ENCODE assay signal across 17 cellular contexts in the genomic region with DNA sequence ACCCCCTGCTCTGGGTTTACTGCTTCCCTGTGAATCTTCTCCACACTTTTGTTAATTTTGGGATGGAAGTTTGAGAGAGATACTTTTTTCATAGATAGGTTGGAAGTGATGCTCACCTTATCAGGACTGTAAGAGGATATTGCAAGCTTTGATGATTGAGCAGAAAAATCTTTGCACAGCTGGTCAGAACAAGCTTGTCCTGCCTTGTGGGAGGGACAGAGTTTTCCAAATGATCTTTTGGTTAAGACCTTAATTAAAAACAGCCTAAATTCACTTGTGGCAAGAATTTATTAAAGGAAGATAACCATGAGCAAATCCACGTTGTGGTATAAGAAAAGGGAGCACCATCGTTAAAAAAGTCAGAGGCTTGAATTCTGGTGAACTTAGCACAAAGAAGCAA. TPM values are rescaled to one million over a fixed set of nuclear protein-coding genes. Genes with fewer than 3 reads are reported as not detected.
DNase-seq lines count a peak whose midpoint lies in the region; ATAC-seq and TF ChIP-seq lines count a peak whose summit lies in the region.
"Had no signal": no experiment of that assay in that cellular context is flagged by ENCODE, and none has a peak within 500 bp of the region (broad histone marks: within the 10 kb centered on the region; RNA-seq: fewer than 3 reads in every experiment).

No MANE protein-coding gene starts in this region.

- intact Hi-C loops in HCT116 (cut with micrococcal nuclease) (no loop called here), thyroid gland (cut with DNase I) (no loop called here)

- H3K27me3 ChIP-seq in HCT116 (ENCODE audit: insufficient read depth, low read length) (no peaks in the 10 kb centered on the region), thyroid gland (no peaks in the 10 kb centered on the region)

- RAD21 ChIA-PET in HCT116 (lab: Charles Lee; ENCODE audit: low non-redundant PET in 1 of 2, low total read pairs in 2 of 2, uncharacterized antibody in 2 of 2, unreplicated experiment in 2 of 2), result no interaction called here

- H3K9me3 ChIP-seq in HCT116 (ENCODE audit: control insufficient read depth in 1 of 2, insufficient read depth in 1 of 2, low read depth in 1 of 2, low read length in 2 of 2) (no peaks in the 10 kb centered on the region), thyroid gland (no peaks in the 10 kb centered on the region)

- TF ChIP-seq CTCF in AG10803 (conservative IDR thresholded peaks at IDR 0.05; ENCODE audit: low read length), result no peak
- no peak for TF ChIP-seq CTCF in HCT116 (IDR thresholded peaks at IDR 0.05 in 2 of 3, conservative IDR thresholded peaks at IDR 0.05 in 1 of 3; ENCODE audit: borderline replicate concordance in 1 of 3, insufficient read depth in 1 of 3, low read depth in 2 of 3, low read length in 2 of 3)
- no peak for TF ChIP-seq CTCF in WTC11 (IDR thresholded peaks at IDR 0.05)
- no peak for TF ChIP-seq CTCF in mesothelial cell of epicardium (IDR thresholded peaks at IDR 0.05; ENCODE audit: unreplicated experiment)
- no peak for TF ChIP-seq CTCF in thyroid gland (IDR thresholded peaks at IDR 0.05)

- H3K27me3 Mint-ChIP-seq in WTC11 (ENCODE audit: low read depth) (no peaks in the 10 kb centered on the region), mesothelial cell of epicardium (ENCODE audit: low read depth) (no peaks in the 10 kb centered on the region)
- H3K27me3 Mint-ChIP-seq in stimulated activated naive CD8-positive, alpha-beta T cell treated with anti-CD3 and anti-CD28 coated beads, Interleukin-15, amount 100 ng/mL, for 72 hours, result no peaks in the 10 kb centered on the region
- H3K27me3 Mint-ChIP-seq: B cell had no signal

- no peak for TF ChIP-seq RAD21 in HCT116 (IDR thresholded peaks at IDR 0.05; ENCODE audit: low read depth)

- peaks cover 44% of the 10 kb centered on the region for H3K36me3 Mint-ChIP-seq in WTC11
- peaks cover 23% of the 10 kb centered on the region for H3K36me3 Mint-ChIP-seq in mesothelial cell of epicardium

- DNase-seq in AG10803 (ENCODE audit: low read depth) (peak; percentile 53), HCT116 (ENCODE audit: low read depth, low spot score) (no peak), WTC11 (ENCODE audit: low spot score) (no peak), mesothelial cell of epicardium (ENCODE audit: low spot score in 2 of 2, unreplicated experiment in 2 of 2) (no peak), thyroid gland (no peak), OCI-M2 (lab: John Stamatoyannopoulos, UW; ENCODE audit: unreplicated experiment) (no peak)
- DNase-seq in stimulated activated naive CD8-positive, alpha-beta T cell treated with anti-CD3 and anti-CD28 coated beads, Interleukin-15, amount 100 ng/mL, for 72 hours, result no peak
- DNase-seq: ACHN, HCEC 1CT, KBM-7, NCI-H187 treated with DMSO at 0.1 percent for 48 hours, NCI-H345, NCI-H524 treated with DMSO at 0.1 percent for 48 hours, Right ventricle myocardium superior had no signal

- peaks cover 2 to 10% of the 10 kb centered on the region in 2 experiments; a peak in 1 of 4 replicates for H3K36me3 ChIP-seq in HCT116 (ENCODE audit: control insufficient read depth in 1 of 2, insufficient read depth in 2 of 2, low read length in 2 of 2)
- H3K36me3 ChIP-seq in thyroid gland, result no peaks in the 10 kb centered on the region

- POLR2A ChIA-PET in HCT116 (lab: Charles Lee), result no interaction called here
- POLR2A ChIA-PET in WTC11 (lab: Charles Lee), result no interaction called here

- H2AFZ ChIP-seq in HCT116 (ENCODE audit: low read depth, low read length, poor library complexity, severe bottlenecking), result no peak overlapping the region

- H3K4me1 Mint-ChIP-seq in WTC11 (peaks cover 23% of the 10 kb centered on the region), mesothelial cell of epicardium (peaks cover 17% of the 10 kb centered on the region)
- H3K4me1 Mint-ChIP-seq in stimulated activated naive CD8-positive, alpha-beta T cell treated with anti-CD3 and anti-CD28 coated beads, Interleukin-15, amount 100 ng/mL, for 72 hours, result no peaks in the 10 kb centered on the region

- H3K27ac Mint-ChIP-seq in WTC11 (peak overlapping the region; percentile 84), mesothelial cell of epicardium (peak overlapping the region; percentile 3)
- H3K27ac Mint-ChIP-seq in stimulated activated naive CD8-positive, alpha-beta T cell treated with anti-CD3 and anti-CD28 coated beads, Interleukin-15, amount 100 ng/mL, for 72 hours, result no peak overlapping the region
- H3K27ac Mint-ChIP-seq: B cell had no signal

- H4K20me1 ChIP-seq in HCT116 (ENCODE audit: insufficient read depth), result peaks cover 9% of the 10 kb centered on the region; the same call in 1 of the 2 replicates

- H3K4me1 ChIP-seq in HCT116 (ENCODE audit: control insufficient read depth in 1 of 2, insufficient read depth in 2 of 2, low read length in 2 of 2), result no peaks in the 10 kb centered on the region
- H3K4me1 ChIP-seq in thyroid gland, result peaks cover 5 to 10% of the 10 kb centered on the region in 2 donors

- WGBS in thyroid gland, 2 donors, result 84 to 89% methylated on average over 2 of the region's 2 CpGs

- H3K79me2 ChIP-seq in HCT116 (ENCODE audit: insufficient read depth, low read length), result peaks cover 91% of the 10 kb centered on the region

- no peak overlapping the region for H3K9ac ChIP-seq in HCT116 (ENCODE audit: low read length)

- no peak overlapping the region for H3K4me2 ChIP-seq in HCT116 (ENCODE audit: low read length)

- H3K9me3 Mint-ChIP-seq in WTC11, result peaks cover 13% of the 10 kb centered on the region; the same call in 1 of the 2 replicates
- H3K9me3 Mint-ChIP-seq in mesothelial cell of epicardium, result peaks cover 9% of the 10 kb centered on the region
- peaks cover 0 to 17% of the 10 kb centered on the region in 2 donors for H3K9me3 Mint-ChIP-seq in stimulated activated naive CD8-positive, alpha-beta T cell treated with anti-CD3 and anti-CD28 coated beads, Interleukin-15, amount 100 ng/mL, for 72 hours

- H3K4me3 Mint-ChIP-seq in WTC11 (no peak overlapping the region), mesothelial cell of epicardium (no peak overlapping the region)
- H3K4me3 Mint-ChIP-seq in stimulated activated naive CD8-positive, alpha-beta T cell treated with anti-CD3 and anti-CD28 coated beads, Interleukin-15, amount 100 ng/mL, for 72 hours, result no peak overlapping the region
- H3K4me3 Mint-ChIP-seq: B cell had no signal

- TSS peak; percentile 5 for BruUV-seq in HCT116 (replicated peaks; lab: Mats Ljungman, UMichigan)

- CTCF ChIA-PET in HCT116 (lab: Charles Lee) (no interaction called here), WTC11 (lab: Charles Lee) (no interaction called here)

- H3K9me2 ChIP-seq in HCT116 (ENCODE audit: insufficient read depth), result no peaks in the 10 kb centered on the region

- H3K27ac ChIP-seq in HCT116 (ENCODE audit: low read depth, low read length), result no peak overlapping the region
- H3K27ac ChIP-seq in thyroid gland, result no peak overlapping the region
- H3K27ac ChIP-seq: SK-N-MC had no signal

- TF ChIP-seq POLR2A in HCT116 (IDR thresholded peaks at IDR 0.05; ENCODE audit: borderline replicate concordance, extremely low read depth, insufficient read depth, insufficient read length) (no peak), thyroid gland (IDR thresholded peaks at IDR 0.05) (no peak)

- ATAC-seq in HCT116 (no peak), WTC11 (no peak)
- no peak for ATAC-seq in stimulated activated naive CD8-positive, alpha-beta T cell treated with anti-CD3 and anti-CD28 coated beads, Interleukin-15, amount 100 ng/mL, for 72 hours
- ATAC-seq: GM12878 had no signal

- H3K4me3 ChIP-seq in AG10803 (ENCODE audit: low read length), result no peak overlapping the region
- H3K4me3 ChIP-seq in HCT116 (replicated peaks in 1 of 2; ENCODE audit: low read depth in 1 of 2, low read length in 2 of 2), result no peak overlapping the region
- no peak overlapping the region for H3K4me3 ChIP-seq in thyroid gland (replicated peaks in 1 of 3)
- H3K4me3 ChIP-seq: GM12878, SK-N-MC had no signal

TF ChIP-seq in HCT116, 20 proteins besides CTCF, POLR2A, EP300 and RAD21 (continues in another document):
- TF ChIP-seq CBX3 (IDR thresholded peaks at IDR 0.05; ENCODE audit: low read depth), result no peak
- TF ChIP-seq EGR1 (IDR thresholded peaks at IDR 0.05; ENCODE audit: low read depth), result no peak
- TF ChIP-seq, protein P1, sequence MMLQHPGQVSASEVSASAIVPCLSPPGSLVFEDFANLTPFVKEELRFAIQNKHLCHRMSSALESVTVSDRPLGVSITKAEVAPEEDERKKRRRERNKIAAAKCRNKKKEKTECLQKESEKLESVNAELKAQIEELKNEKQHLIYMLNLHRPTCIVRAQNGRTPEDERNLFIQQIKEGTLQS (IDR thresholded peaks at IDR 0.05), result no peak
- no peak for TF ChIP-seq ZNF274 (IDR thresholded peaks at IDR 0.05; ENCODE audit: low read depth, low read length)
- no peak for TF ChIP-seq ELF1 (IDR thresholded peaks at IDR 0.05; ENCODE audit: borderline replicate concordance, low read depth)

TF ChIP-seq in WTC11, 78 proteins besides CTCF, POLR2A, EP300 and RAD21 (continues in another document):
- TF ChIP-seq, protein P2, sequence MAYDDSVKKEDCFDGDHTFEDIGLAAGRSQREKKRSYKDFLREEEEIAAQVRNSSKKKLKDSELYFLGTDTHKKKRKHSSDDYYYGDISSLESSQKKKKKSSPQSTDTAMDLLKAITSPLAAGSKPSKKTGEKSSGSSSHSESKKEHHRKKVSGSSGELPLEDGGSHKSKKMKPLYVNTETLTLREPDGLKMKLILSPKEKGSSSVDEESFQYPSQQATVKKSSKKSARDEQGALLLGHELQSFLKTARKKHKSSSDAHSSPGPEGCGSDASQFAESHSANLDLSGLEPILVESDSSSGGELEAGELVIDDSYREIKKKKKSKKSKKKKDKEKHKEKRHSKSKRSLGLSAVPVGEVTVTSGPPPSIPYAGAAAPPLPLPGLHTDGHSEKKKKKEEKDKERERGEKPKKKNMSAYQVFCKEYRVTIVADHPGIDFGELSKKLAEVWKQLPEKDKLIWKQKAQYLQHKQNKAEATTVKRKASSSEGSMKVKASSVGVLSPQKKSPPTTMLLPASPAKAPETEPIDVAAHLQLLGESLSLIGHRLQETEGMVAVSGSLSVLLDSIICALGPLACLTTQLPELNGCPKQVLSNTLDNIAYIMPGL (CRISPR knock-in tag; IDR thresholded peaks at IDR 0.05), result no peak
- TF ChIP-seq, protein P3, sequence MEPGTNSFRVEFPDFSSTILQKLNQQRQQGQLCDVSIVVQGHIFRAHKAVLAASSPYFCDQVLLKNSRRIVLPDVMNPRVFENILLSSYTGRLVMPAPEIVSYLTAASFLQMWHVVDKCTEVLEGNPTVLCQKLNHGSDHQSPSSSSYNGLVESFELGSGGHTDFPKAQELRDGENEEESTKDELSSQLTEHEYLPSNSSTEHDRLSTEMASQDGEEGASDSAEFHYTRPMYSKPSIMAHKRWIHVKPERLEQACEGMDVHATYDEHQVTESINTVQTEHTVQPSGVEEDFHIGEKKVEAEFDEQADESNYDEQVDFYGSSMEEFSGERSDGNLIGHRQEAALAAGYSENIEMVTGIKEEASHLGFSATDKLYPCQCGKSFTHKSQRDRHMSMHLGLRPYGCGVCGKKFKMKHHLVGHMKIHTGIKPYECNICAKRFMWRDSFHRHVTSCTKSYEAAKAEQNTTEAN (CRISPR knock-in tag; IDR thresholded peaks at IDR 0.05), result no peak
- TF ChIP-seq NFATC4 (CRISPR knock-in tag; IDR thresholded peaks at IDR 0.05), result no peak

RNA-seq across cellular contexts. Expression of a gene that starts 32.2 kb away (rescaled TPM):
- total RNA-seq in HCT116 (2021; ENCODE audit: unreplicated experiment) (27.1 TPM), WTC11 (2021) (29.2 to 30.2 TPM (median 30.0 TPM) in 3 replicates), mesothelial cell of epicardium (24.2 to 24.7 TPM (median 24.4 TPM) in 3 replicates), thyroid gland (10 to 100 TPM in 3 of 4 donors, 1 to 10 TPM in 1; 9.4 to 18.0 (median 12.4) TPM)
- 6.9 and 8.5 TPM in 2 replicates for polyA plus RNA-seq in HCT116 (2012)

Comparison
In these comparisons a context has a peak if more than half of its experiments do, and no peak if none do; other contexts are left out.
1. H3K27ac Mint-ChIP-seq: peak in WTC11 (single experiment) and mesothelial cell of epicardium (single experiment); none in stimulated activated naive CD8-positive, alpha-beta T cell treated with anti-CD3 and anti-CD28 coated beads, Interleukin-15, amount 100 ng/mL, for 72 hours (0 of 2).